In genomic region chr10:14554091-14554842, GRCh38 we compare ENCODE assay signal across 9 cellular contexts.
DNase-seq lines count a peak whose midpoint lies in the region; ATAC-seq, FAIRE-seq and TF ChIP-seq lines count a peak whose summit lies in the region.
"Had no signal": no experiment of that assay in that cellular context is flagged by ENCODE, and none has a peak within 500 bp of the region (broad histone marks: within the 10 kb centered on the region; RNA-seq: fewer than 3 reads in every experiment).

No MANE protein-coding gene starts in this region.

- H3K9me3 ChIP-seq in RWPE2 (ENCODE audit: severe bottlenecking) (no peaks in the 10 kb centered on the region), fibroblast of lung (ENCODE audit: control insufficient read depth, insufficient read depth, low read depth, low read length) (no peaks in the 10 kb centered on the region), suprapubic skin (no peaks in the 10 kb centered on the region), MG63 (no peaks in the 10 kb centered on the region)

- H2AFZ ChIP-seq in fibroblast of lung (ENCODE audit: low read length), result no peak overlapping the region

- no peak for TF ChIP-seq EP300 in suprapubic skin (IDR thresholded peaks at IDR 0.05)

- H3K4me2 ChIP-seq in fibroblast of lung (ENCODE audit: extremely low read depth, insufficient read depth, low read length), result no peak overlapping the region

- peaks cover 22% of the 10 kb centered on the region for H3K4me1 ChIP-seq in RWPE2 (ENCODE audit: insufficient read depth, poor library complexity, severe bottlenecking)
- peaks cover 5% of the 10 kb centered on the region for H3K4me1 ChIP-seq in fibroblast of lung (ENCODE audit: control insufficient read depth, extremely low read depth, insufficient read depth, low read length)
- H3K4me1 ChIP-seq in suprapubic skin, result peaks cover 33% of the 10 kb centered on the region

- H3K4me3 ChIP-seq in RWPE2 (ENCODE audit: severe bottlenecking), result no peak overlapping the region
- H3K4me3 ChIP-seq in fibroblast of lung (replicated peaks in 1 of 4; ENCODE audit: control extremely low read depth in 1 of 4, insufficient read depth in 1 of 4, low read depth in 3 of 4, low read length in 4 of 4), result no peak overlapping the region
- H3K4me3 ChIP-seq in suprapubic skin, result no peak overlapping the region
- H3K4me3 ChIP-seq in MG63, result no peak overlapping the region

- peaks cover 97% of the 10 kb centered on the region for H3K4me1 Mint-ChIP-seq in activated T-cell treated with anti-CD3 and anti-CD28 coated beads, Interleukin-2, amount 50 U/mL, for 24 hours (ENCODE audit: low read depth)

- no peaks in the 10 kb centered on the region for H3K27me3 Mint-ChIP-seq in activated T-cell treated with anti-CD3 and anti-CD28 coated beads, Interleukin-2, amount 50 U/mL, for 24 hours

- no peak for FAIRE-seq in GM12892 (lab: Jason Lieb, UNC)

- no peaks in the 10 kb centered on the region for H3K27me3 ChIP-seq in RWPE2 (ENCODE audit: insufficient read depth, poor library complexity, severe bottlenecking)
- no peaks in the 10 kb centered on the region for H3K27me3 ChIP-seq in fibroblast of lung (ENCODE audit: control insufficient read depth, insufficient read depth, low read length)
- no peaks in the 10 kb centered on the region for H3K27me3 ChIP-seq in suprapubic skin
- no peaks in the 10 kb centered on the region for H3K27me3 ChIP-seq in MG63

- WGBS in suprapubic skin, result 76% methylated on average over 5 of the region's 5 CpGs

- H3K4me3 Mint-ChIP-seq in activated T-cell treated with anti-CD3 and anti-CD28 coated beads, Interleukin-2, amount 50 U/mL, for 24 hours, result peak overlapping the region; percentile 0

- H3K27ac ChIP-seq in RWPE2 (ENCODE audit: poor library complexity, severe bottlenecking) (peak overlapping the region; percentile 38), fibroblast of lung (ENCODE audit: insufficient read depth, low read length) (peak overlapping the region; percentile 23), suprapubic skin (peak overlapping the region; percentile 30)

- peak overlapping the region; percentile 88 for H3K27ac Mint-ChIP-seq in activated T-cell treated with anti-CD3 and anti-CD28 coated beads, Interleukin-2, amount 50 U/mL, for 24 hours

- H3K9me3 Mint-ChIP-seq in activated T-cell treated with anti-CD3 and anti-CD28 coated beads, Interleukin-2, amount 50 U/mL, for 24 hours, result no peaks in the 10 kb centered on the region

- H3K36me3 Mint-ChIP-seq in activated T-cell treated with anti-CD3 and anti-CD28 coated beads, Interleukin-2, amount 50 U/mL, for 24 hours (ENCODE audit: low read depth), result peaks cover 81% of the 10 kb centered on the region

- H3K36me3 ChIP-seq in RWPE2 (ENCODE audit: low read depth), result no peaks in the 10 kb centered on the region
- no peaks in the 10 kb centered on the region for H3K36me3 ChIP-seq in fibroblast of lung (ENCODE audit: control insufficient read depth, insufficient read depth, low read length)
- H3K36me3 ChIP-seq in suprapubic skin, result no peaks in the 10 kb centered on the region
- peaks cover 23% of the 10 kb centered on the region for H3K36me3 ChIP-seq in MG63

- TF ChIP-seq CTCF in RWPE2 (IDR thresholded peaks at IDR 0.05; ENCODE audit: poor library complexity, severe bottlenecking) (no peak), fibroblast of lung (conservative IDR thresholded peaks at IDR 0.05 in 1 of 2, IDR thresholded peaks at IDR 0.05 in 1 of 2; ENCODE audit: low read depth in 1 of 2, low read length in 2 of 2) (no peak), suprapubic skin (IDR thresholded peaks at IDR 0.05) (no peak)

- no peak overlapping the region for H3K9ac ChIP-seq in fibroblast of lung (ENCODE audit: insufficient read depth, low read length)

- peaks cover 43% of the 10 kb centered on the region for H3K79me2 ChIP-seq in fibroblast of lung (ENCODE audit: control insufficient read depth, insufficient read depth, low read length)

- DNase-seq in activated T-cell treated with anti-CD3 and anti-CD28 coated beads, Interleukin-2, amount 50 U/mL, for 24 hours, result no peak
- DNase-seq in activated T-cell treated with anti-CD3 and anti-CD28 coated beads for 4 hours, result no peak
- DNase-seq in RWPE2 (ENCODE audit: low spot score), result no peak
- DNase-seq in fibroblast of lung (ENCODE audit: low read depth in 2 of 2), result peak in 1 of 2 donors; percentile 19
- DNase-seq in suprapubic skin (ENCODE audit: low spot score in 2 of 2), result no peak
- DNase-seq in GM12892 (ENCODE audit: insufficient read length), result no peak
- no peak for DNase-seq in MG63
- DNase-seq: DND-41 had no signal

- TF ChIP-seq POLR2A in suprapubic skin (IDR thresholded peaks at IDR 0.05) (no peak), GM12892 (IDR thresholded peaks at IDR 0.05; ENCODE audit: low read depth, low read length) (no peak)

- no peaks in the 10 kb centered on the region for H4K20me1 ChIP-seq in fibroblast of lung (ENCODE audit: control insufficient read depth, extremely low read depth, insufficient read depth, low read length)

- peak; percentile 87 for ATAC-seq in RWPE2 (ENCODE audit: low read depth)
- ATAC-seq in GM21737 (IDR thresholded peaks at IDR 0.05; ENCODE audit: unreplicated experiment), result no peak
